ENCODE assay signal across 2 cellular contexts in the genomic region with DNA sequence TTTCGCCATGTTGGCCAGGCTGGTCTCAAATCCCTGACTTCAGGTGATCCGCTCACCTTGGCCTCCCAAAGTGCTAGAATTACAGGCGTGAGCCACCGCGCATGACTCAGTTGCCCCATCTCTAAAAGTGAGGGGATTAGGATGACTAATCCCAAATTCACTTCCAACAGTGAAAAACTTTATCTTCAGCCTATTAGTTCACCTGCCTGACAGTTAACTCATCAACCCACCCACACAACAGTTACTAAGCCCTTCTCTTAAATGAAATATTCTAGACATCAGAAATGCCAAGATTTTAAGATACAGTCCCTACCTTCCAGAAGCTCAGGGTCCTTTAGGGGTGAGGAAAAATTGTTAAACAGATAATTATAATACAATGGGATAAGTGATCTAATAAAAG.
TF ChIP-seq lines count a peak whose summit lies in the region.

No MANE protein-coding gene starts in this region.

TF ChIP-seq in SK-N-SH, 30 proteins besides CTCF, POLR2A, EP300 and RAD21 (continued from another document):
- TF ChIP-seq, protein P1, sequence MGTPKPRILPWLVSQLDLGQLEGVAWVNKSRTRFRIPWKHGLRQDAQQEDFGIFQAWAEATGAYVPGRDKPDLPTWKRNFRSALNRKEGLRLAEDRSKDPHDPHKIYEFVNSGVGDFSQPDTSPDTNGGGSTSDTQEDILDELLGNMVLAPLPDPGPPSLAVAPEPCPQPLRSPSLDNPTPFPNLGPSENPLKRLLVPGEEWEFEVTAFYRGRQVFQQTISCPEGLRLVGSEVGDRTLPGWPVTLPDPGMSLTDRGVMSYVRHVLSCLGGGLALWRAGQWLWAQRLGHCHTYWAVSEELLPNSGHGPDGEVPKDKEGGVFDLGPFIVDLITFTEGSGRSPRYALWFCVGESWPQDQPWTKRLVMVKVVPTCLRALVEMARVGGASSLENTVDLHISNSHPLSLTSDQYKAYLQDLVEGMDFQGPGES (IDR thresholded peaks at IDR 0.05; ENCODE audit: low read depth, low read length) = no peak
- TF ChIP-seq RFX5 (IDR thresholded peaks at IDR 0.05; ENCODE audit: low read length) = no peak
- TF ChIP-seq MEF2A (IDR thresholded peaks at IDR 0.05; ENCODE audit: borderline replicate concordance, low read depth) = no peak
- TF ChIP-seq RCOR1 (IDR thresholded peaks at IDR 0.05; ENCODE audit: low read length) = no peak
- TF ChIP-seq TAF1 (IDR thresholded peaks at IDR 0.05; ENCODE audit: borderline replicate concordance, low read depth, low read length) = no peak
- TF ChIP-seq, protein P2, sequence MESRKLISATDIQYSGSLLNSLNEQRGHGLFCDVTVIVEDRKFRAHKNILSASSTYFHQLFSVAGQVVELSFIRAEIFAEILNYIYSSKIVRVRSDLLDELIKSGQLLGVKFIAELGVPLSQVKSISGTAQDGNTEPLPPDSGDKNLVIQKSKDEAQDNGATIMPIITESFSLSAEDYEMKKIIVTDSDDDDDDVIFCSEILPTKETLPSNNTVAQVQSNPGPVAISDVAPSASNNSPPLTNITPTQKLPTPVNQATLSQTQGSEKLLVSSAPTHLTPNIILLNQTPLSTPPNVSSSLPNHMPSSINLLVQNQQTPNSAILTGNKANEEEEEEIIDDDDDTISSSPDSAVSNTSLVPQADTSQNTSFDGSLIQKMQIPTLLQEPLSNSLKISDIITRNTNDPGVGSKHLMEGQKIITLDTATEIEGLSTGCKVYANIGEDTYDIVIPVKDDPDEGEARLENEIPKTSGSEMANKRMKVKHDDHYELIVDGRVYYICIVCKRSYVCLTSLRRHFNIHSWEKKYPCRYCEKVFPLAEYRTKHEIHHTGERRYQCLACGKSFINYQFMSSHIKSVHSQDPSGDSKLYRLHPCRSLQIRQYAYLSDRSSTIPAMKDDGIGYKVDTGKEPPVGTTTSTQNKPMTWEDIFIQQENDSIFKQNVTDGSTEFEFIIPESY (IDR thresholded peaks at IDR 0.05; ENCODE audit: borderline replicate concordance, low read depth) = no peak
- TF ChIP-seq, protein P3, sequence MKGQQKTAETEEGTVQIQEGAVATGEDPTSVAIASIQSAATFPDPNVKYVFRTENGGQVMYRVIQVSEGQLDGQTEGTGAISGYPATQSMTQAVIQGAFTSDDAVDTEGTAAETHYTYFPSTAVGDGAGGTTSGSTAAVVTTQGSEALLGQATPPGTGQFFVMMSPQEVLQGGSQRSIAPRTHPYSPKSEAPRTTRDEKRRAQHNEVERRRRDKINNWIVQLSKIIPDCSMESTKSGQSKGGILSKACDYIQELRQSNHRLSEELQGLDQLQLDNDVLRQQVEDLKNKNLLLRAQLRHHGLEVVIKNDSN (IDR thresholded peaks at IDR 0.05; ENCODE audit: borderline replicate concordance, low read depth) = no peak
- no peak for TF ChIP-seq GATA2 (CRISPR knock-in tag; IDR thresholded peaks at IDR 0.05)
- TF ChIP-seq, protein P4, sequence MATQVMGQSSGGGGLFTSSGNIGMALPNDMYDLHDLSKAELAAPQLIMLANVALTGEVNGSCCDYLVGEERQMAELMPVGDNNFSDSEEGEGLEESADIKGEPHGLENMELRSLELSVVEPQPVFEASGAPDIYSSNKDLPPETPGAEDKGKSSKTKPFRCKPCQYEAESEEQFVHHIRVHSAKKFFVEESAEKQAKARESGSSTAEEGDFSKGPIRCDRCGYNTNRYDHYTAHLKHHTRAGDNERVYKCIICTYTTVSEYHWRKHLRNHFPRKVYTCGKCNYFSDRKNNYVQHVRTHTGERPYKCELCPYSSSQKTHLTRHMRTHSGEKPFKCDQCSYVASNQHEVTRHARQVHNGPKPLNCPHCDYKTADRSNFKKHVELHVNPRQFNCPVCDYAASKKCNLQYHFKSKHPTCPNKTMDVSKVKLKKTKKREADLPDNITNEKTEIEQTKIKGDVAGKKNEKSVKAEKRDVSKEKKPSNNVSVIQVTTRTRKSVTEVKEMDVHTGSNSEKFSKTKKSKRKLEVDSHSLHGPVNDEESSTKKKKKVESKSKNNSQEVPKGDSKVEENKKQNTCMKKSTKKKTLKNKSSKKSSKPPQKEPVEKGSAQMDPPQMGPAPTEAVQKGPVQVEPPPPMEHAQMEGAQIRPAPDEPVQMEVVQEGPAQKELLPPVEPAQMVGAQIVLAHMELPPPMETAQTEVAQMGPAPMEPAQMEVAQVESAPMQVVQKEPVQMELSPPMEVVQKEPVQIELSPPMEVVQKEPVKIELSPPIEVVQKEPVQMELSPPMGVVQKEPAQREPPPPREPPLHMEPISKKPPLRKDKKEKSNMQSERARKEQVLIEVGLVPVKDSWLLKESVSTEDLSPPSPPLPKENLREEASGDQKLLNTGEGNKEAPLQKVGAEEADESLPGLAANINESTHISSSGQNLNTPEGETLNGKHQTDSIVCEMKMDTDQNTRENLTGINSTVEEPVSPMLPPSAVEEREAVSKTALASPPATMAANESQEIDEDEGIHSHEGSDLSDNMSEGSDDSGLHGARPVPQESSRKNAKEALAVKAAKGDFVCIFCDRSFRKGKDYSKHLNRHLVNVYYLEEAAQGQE (IDR thresholded peaks at IDR 0.05; ENCODE audit: low read depth, low read length) = no peak
- TF ChIP-seq CHD2 (IDR thresholded peaks at IDR 0.05; ENCODE audit: low read length, partially characterized antibody) = no peak
- no peak for TF ChIP-seq FOXJ3 (CRISPR knock-in tag; IDR thresholded peaks at IDR 0.05)
- TF ChIP-seq RXRA (IDR thresholded peaks at IDR 0.05; ENCODE audit: borderline replicate concordance, low read depth) = no peak

TF ChIP-seq in SK-N-SH treated with all-trans-retinoic acid at 6 μM for 48 hours, 23 proteins besides CTCF, POLR2A, EP300 and RAD21 (continued from another document):
- no peak for TF ChIP-seq TOX (CRISPR knock-in tag; IDR thresholded peaks at IDR 0.05; ENCODE audit: borderline replicate concordance)
